10 cellular contexts compared by ENCODE assay signal in the genomic region with DNA sequence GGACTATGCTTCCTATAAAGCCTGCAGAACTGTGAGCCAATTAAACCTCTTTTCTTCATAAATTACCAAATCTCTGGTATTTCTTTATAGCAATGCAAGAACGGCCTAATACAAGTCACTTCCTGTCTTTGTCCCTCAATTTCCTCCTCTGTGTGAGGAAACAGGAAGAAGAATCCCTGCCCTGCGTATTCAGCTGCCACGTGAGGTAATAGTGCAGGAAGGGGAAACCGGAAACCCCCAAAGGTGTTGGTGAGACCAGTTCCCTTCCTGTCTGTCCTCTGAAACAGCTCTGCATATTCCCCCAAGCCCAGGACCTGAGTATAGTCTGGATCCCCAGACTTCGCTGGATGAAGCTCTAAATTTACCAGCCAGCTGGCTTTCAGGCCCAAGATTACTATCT. TPM values are rescaled to one million over a fixed set of nuclear protein-coding genes. Genes with fewer than 3 reads are reported as not detected.
DNase-seq lines count a peak whose midpoint lies in the region; ATAC-seq, FAIRE-seq and TF ChIP-seq lines count a peak whose summit lies in the region.
"Had no signal": no experiment of that assay in that cellular context is flagged by ENCODE, and none has a peak within 500 bp of the region (broad histone marks: within the 10 kb centered on the region; RNA-seq: fewer than 3 reads in every experiment).

No MANE protein-coding gene starts in this region.

- no peak for DNase-seq in DND-41
- peak; percentile 9 to 62 for DNase-seq in NOMO-1 (lab: John Stamatoyannopoulos, UW; ENCODE audit: unreplicated experiment in 2 of 2)
- peak; percentile 39 to 55 for DNase-seq in cardiac fibroblast (ENCODE audit: low read depth in 2 of 2)
- no peak for DNase-seq in neuronal stem cell (ENCODE audit: low spot score)
- no peak for DNase-seq in NCI-H345 treated with DMSO at 0.1 percent for 48 hours (lab: John Stamatoyannopoulos, UW; ENCODE audit: unreplicated experiment)
- DNase-seq in RCC 7860 (ENCODE audit: low spot score), result no peak
- DNase-seq: activated gamma-delta T cell treated with Interleukin-2 at 50 U/mL for 16 hours, DMS153, NCI-H82 had no signal

- H3K79me2 ChIP-seq in DND-41 (ENCODE audit: insufficient read depth, low read length), result no peaks in the 10 kb centered on the region

- H3K27me3 ChIP-seq in DND-41 (ENCODE audit: insufficient read depth, low read length, poor library complexity), result no peaks in the 10 kb centered on the region
- H3K27me3 ChIP-seq in neuronal stem cell (ENCODE audit: control insufficient read depth in 3 of 3, insufficient read depth in 3 of 3, low read depth in 1 of 3, low read length in 3 of 3), result no peaks in the 10 kb centered on the region

- H3K79me1 ChIP-seq in neuronal stem cell (ENCODE audit: low read depth, low read length), result no peaks in the 10 kb centered on the region

- no peak overlapping the region for H3K14ac ChIP-seq in neuronal stem cell (ENCODE audit: low read length)

- no peak overlapping the region for H3K27ac ChIP-seq in DND-41 (ENCODE audit: low read length)
- H3K27ac ChIP-seq in neuronal stem cell (replicated peaks; ENCODE audit: low read length), result no peak overlapping the region

- TF ChIP-seq CTCF in DND-41 (IDR thresholded peaks at IDR 0.05; ENCODE audit: borderline replicate concordance, extremely low read depth, low read length, poor library complexity, severe bottlenecking) (no peak), cardiac fibroblast (IDR thresholded peaks at IDR 0.05; ENCODE audit: low read depth, low read length) (no peak)

- H2BK5ac ChIP-seq in neuronal stem cell (ENCODE audit: low read length), result no peak overlapping the region

- no peak overlapping the region for H3K4me2 ChIP-seq in DND-41 (ENCODE audit: insufficient read depth, low read length)
- no peak overlapping the region for H3K4me2 ChIP-seq in neuronal stem cell (ENCODE audit: insufficient read depth, low read length, poor library complexity, severe bottlenecking)

- H3K4me1 ChIP-seq in DND-41 (ENCODE audit: insufficient read depth, low read length), result no peaks in the 10 kb centered on the region
- no peaks in the 10 kb centered on the region for H3K4me1 ChIP-seq in neuronal stem cell (ENCODE audit: control insufficient read depth in 2 of 2, insufficient read depth in 1 of 2, low read depth in 1 of 2, low read length in 2 of 2)

- H2BK120ac ChIP-seq in neuronal stem cell (ENCODE audit: low read depth, low read length), result no peak overlapping the region

- no peak overlapping the region for H3K18ac ChIP-seq in neuronal stem cell (ENCODE audit: low read length)

- H2AFZ ChIP-seq in DND-41 (ENCODE audit: low read depth, low read length), result peak overlapping the region; percentile 44; the same call in 1 of the 2 replicates
- peak overlapping the region; percentile 71 for H2AFZ ChIP-seq in neuronal stem cell (ENCODE audit: low read length)

- no peak overlapping the region for H2BK15ac ChIP-seq in neuronal stem cell (ENCODE audit: low read length)

- H4K91ac ChIP-seq in neuronal stem cell (ENCODE audit: low read depth, low read length, poor library complexity), result no peak overlapping the region

- H3K9ac ChIP-seq in DND-41 (ENCODE audit: low read depth, low read length), result no peak overlapping the region
- no peak overlapping the region for H3K9ac ChIP-seq in neuronal stem cell (ENCODE audit: low read depth, low read length, poor library complexity)

- H2AK5ac ChIP-seq in neuronal stem cell (ENCODE audit: low read depth, low read length), result no peak overlapping the region

- H3K4ac ChIP-seq in neuronal stem cell (ENCODE audit: low read length), result no peak overlapping the region

- no peak overlapping the region for H4K8ac ChIP-seq in neuronal stem cell (ENCODE audit: low read depth, low read length)

- H3K36me3 ChIP-seq in DND-41 (ENCODE audit: insufficient read depth, low read length) (no peaks in the 10 kb centered on the region), neuronal stem cell (replicated peaks in 1 of 2; ENCODE audit: control insufficient read depth in 2 of 2, insufficient read depth in 2 of 2, low read length in 2 of 2) (no peaks in the 10 kb centered on the region)

- H3K9me3 ChIP-seq in DND-41 (ENCODE audit: insufficient read depth, low read length, severe bottlenecking) (peaks cover 14% of the 10 kb centered on the region), neuronal stem cell (replicated peaks in 1 of 2; ENCODE audit: control insufficient read depth in 2 of 2, insufficient read depth in 1 of 2, low read depth in 1 of 2, low read length in 2 of 2) (peaks cover 0 to 5% of the 10 kb centered on the region in 2 donors)

- no peak overlapping the region for H3K23ac ChIP-seq in neuronal stem cell (ENCODE audit: low read depth, low read length, poor library complexity)

- FAIRE-seq in RCC 7860 (lab: Jason Lieb, UNC), result no peak

- WGBS in neuronal stem cell (ENCODE audit: extremely low coverage in 2 of 2, insufficient read length in 2 of 2, insufficient replicate concordance in 1 of 2), 2 donors, result no CpG with 5 or more reads among the region's 5 CpGs

- no peak overlapping the region for H2BK12ac ChIP-seq in neuronal stem cell (ENCODE audit: low read length)

- H4K20me1 ChIP-seq in DND-41 (ENCODE audit: insufficient read depth, low read length), result no peaks in the 10 kb centered on the region

- ATAC-seq in DND-41 (ENCODE audit: insufficient read depth, low read depth) (no peak), GM18520 (IDR thresholded peaks at IDR 0.05; ENCODE audit: unreplicated experiment) (no peak)

- no peak overlapping the region for H3K4me3 ChIP-seq in DND-41 (ENCODE audit: low read depth in 1 of 2, low read length in 2 of 2)
- no peak overlapping the region for H3K4me3 ChIP-seq in cardiac fibroblast (replicated peaks in 1 of 2; ENCODE audit: low read depth in 2 of 2, low read length in 2 of 2)
- no peak overlapping the region for H3K4me3 ChIP-seq in neuronal stem cell (ENCODE audit: low read length in 2 of 2)

RNA-seq across cellular contexts. Expression of a gene that starts 18.1 kb away (rescaled TPM):
- 16.8 TPM for polyA plus RNA-seq in neuronal stem cell (2013, experiment 1 of 2)
- polyA plus RNA-seq in neuronal stem cell (2013, experiment 2 of 2), result 16.8 TPM

Comparison
In these comparisons a context has a peak if more than half of its experiments do, and no peak if none do; other contexts are left out.
1. DNase-seq: peak in NOMO-1 (2 of 2) and cardiac fibroblast (2 of 2); none in DND-41 (single experiment), neuronal stem cell (single experiment), NCI-H345 treated with DMSO at 0.1 percent for 48 hours (single experiment) and RCC 7860 (single experiment).